In genomic region chr2:69893684-69894481, GRCh38 we compare ENCODE assay signal across 8 cellular contexts. TPM values are rescaled to one million over a fixed set of nuclear protein-coding genes. Genes with fewer than 3 reads are reported as not detected.
DNase-seq lines count a peak whose midpoint lies in the region; ATAC-seq, FAIRE-seq and TF ChIP-seq lines count a peak whose summit lies in the region.

TSS of gene SNRNP27 (plus strand) at chr2:69893956. CDS start at chr2:69893985, 29 bp downstream.

- intact Hi-C loops in pancreas (cut with DNase I): loop anchor here in 1 of 3 donors (10.0 kb wide), 1 partner anchor 401 kb away; the partner anchor contains the start of gene SNRPG
- intact Hi-C loops in tibial artery (cut with DNase I; ENCODE audit: low total_unique reads): no loop called here

- ATAC-seq in pancreas: peak; percentile 94 to 98 (median 94)

- peaks cover 12% of the 10 kb centered on the region for H3K4me1 ChIP-seq in adipocyte (ENCODE audit: control insufficient read depth, insufficient read depth, low read length)
- H3K4me1 ChIP-seq in cardiac muscle cell (ENCODE audit: low read depth): peaks cover 6% of the 10 kb centered on the region
- peaks cover 0 to 11% (median 6%) of the 10 kb centered on the region in 3 donors for H3K4me1 ChIP-seq in pancreas
- peaks cover 0 to 25% (median 12%) of the 10 kb centered on the region in 4 donors for H3K4me1 ChIP-seq in tibial artery

- H3K9me3 ChIP-seq in adipocyte (ENCODE audit: control insufficient read depth, low read length) (peaks cover 4% of the 10 kb centered on the region), cardiac muscle cell (ENCODE audit: low read depth) (no peaks in the 10 kb centered on the region), pancreas (no peaks in the 10 kb centered on the region), tibial artery (peaks cover 0 to 4% (median 0%) of the 10 kb centered on the region in 3 donors)

- peak; percentile 91 for DNase-seq in DMS53 (lab: John Stamatoyannopoulos, UW)
- peak; percentile 40 for DNase-seq in GOT3 (lab: John Stamatoyannopoulos, UW)
- peak; percentile 75 for DNase-seq in NCI-H1105 treated with DMSO at 0.1 percent for 48 hours (lab: John Stamatoyannopoulos, UW)
- DNase-seq in T-helper 1 cell: peak; percentile 45 to 84 (median 63)
- peak; percentile 89 for DNase-seq in adipocyte (ENCODE audit: low read depth)
- DNase-seq in cardiac muscle cell (ENCODE audit: low read depth in 1 of 2, low spot score in 1 of 2): peak; percentile 79 to 88
- DNase-seq in pancreas: peak; percentile 70 to 91 (median 80)
- peak; percentile 71 to 85 for DNase-seq in tibial artery

- WGBS in pancreas, 2 donors: 0 to 1% methylated on average over 31 of the region's 31 CpGs

- FAIRE-seq in pancreas (lab: Jason Lieb, UNC): no peak

- H3K36me3 ChIP-seq in adipocyte (ENCODE audit: control insufficient read depth, insufficient read depth, low read length, severe bottlenecking) (peaks cover 31% of the 10 kb centered on the region), cardiac muscle cell (peaks cover 21% of the 10 kb centered on the region), pancreas (peaks cover 0 to 12% (median 8%) of the 10 kb centered on the region in 3 donors), tibial artery (peaks cover 20 to 29% (median 28%) of the 10 kb centered on the region in 3 donors)

- no peak for TF ChIP-seq CTCF in cardiac muscle cell (IDR thresholded peaks at IDR 0.05; ENCODE audit: low read depth, low read length)
- TF ChIP-seq CTCF in pancreas (IDR thresholded peaks at IDR 0.05): no peak
- TF ChIP-seq CTCF in tibial artery (IDR thresholded peaks at IDR 0.05): no peak

- no peaks in the 10 kb centered on the region for H3K27me3 ChIP-seq in adipocyte (replicated peaks; ENCODE audit: control insufficient read depth, insufficient read depth, low read length)
- no peaks in the 10 kb centered on the region for H3K27me3 ChIP-seq in cardiac muscle cell
- H3K27me3 ChIP-seq in pancreas: no peaks in the 10 kb centered on the region
- H3K27me3 ChIP-seq in tibial artery: no peaks in the 10 kb centered on the region

- peak within 1 kb of the TSS; percentile 60 for H3K27ac ChIP-seq in cardiac muscle cell
- H3K27ac ChIP-seq in pancreas: peak within 1 kb of the TSS; percentile 54 to 81 (median 67)
- H3K27ac ChIP-seq in tibial artery: peak within 1 kb of the TSS; percentile 81 to 85

- H3K4me3 ChIP-seq in adipocyte (ENCODE audit: low read length) (peak within 1 kb of the TSS; percentile 95), cardiac muscle cell (peak within 1 kb of the TSS; percentile 82), pancreas (peak within 1 kb of the TSS; percentile 49 to 76 (median 64)), tibial artery (peak within 1 kb of the TSS; percentile 69 to 77)

- peak within 1 kb of the TSS; percentile 96 for H3K9ac ChIP-seq in adipocyte (ENCODE audit: low read length)

RNA-seq across cellular contexts. Expression of gene SNRNP27, which starts in this region (rescaled TPM):
- total RNA-seq in cardiac muscle cell (113 and 128 TPM in 2 replicates), pancreas (10 to 100 TPM in 3 of 6 donors, 1 to 10 TPM in 3; 8.3 to 18.5 (median 12.1) TPM)
- polyA plus RNA-seq in cardiac muscle cell (86.7 and 96.7 TPM in 2 replicates), pancreas (10 to 100 TPM; 11.2 to 27.9 TPM)

Comparison
In these comparisons a context has a peak if more than half of its experiments do, and no peak if none do; other contexts are left out.
1. Peak in every context shown above with its lines: DNase-seq, ATAC-seq, H3K4me3 ChIP-seq and H3K27ac ChIP-seq.
2. DNase-seq: peak in every context shown above with its lines; median percentile 91 in DMS53; 89 in adipocyte; 84 in cardiac muscle cell; 80 in pancreas; 78 in tibial artery; 75 in NCI-H1105 treated with DMSO at 0.1 percent for 48 hours; 63 in T-helper 1 cell; 40 in GOT3.